12 cellular contexts compared by ENCODE assay signal in the genomic region with DNA sequence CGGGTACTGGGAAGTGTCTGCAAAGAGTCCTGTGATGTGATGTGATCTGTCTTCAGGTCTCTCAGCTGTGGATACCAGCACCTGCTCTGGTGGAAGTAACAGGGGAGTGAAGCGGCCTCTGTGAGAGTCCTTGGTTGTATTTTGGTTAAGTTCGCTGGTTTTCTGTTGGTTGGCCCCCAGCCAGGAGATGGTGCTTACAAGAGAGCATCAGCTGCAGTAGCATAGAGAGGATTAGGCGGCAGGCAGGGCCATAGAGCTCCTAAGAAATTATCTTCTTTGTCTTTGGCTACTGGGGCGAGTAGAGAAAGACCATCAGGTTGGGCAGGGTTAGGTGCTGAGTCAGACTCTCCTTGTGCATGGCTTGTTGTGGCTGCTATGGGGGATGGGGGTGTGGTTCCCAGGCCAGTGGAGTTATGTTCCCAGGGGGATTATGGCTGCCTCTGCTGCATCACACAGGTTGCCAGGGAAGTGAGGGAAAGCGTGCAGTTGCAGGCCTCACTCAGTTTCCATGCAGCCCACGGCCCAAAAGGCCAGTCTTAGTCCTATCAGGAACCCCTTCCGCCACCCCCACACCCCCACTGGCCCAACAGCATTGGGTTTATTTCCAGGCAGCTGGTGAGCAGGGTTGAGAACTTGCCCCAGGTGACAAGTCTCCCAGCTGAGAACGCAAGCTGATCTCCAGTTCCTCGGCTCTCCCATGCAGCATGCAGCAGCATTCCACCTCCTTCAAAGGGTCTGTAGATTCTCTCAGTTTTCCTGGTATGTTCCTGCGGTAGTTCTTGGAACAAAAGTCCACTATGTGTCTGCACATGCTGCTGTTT.
DNase-seq lines count a peak whose midpoint lies in the region; ATAC-seq lines count a peak whose summit lies in the region.
"Had no signal": no experiment of that assay in that cellular context is flagged by ENCODE, and none has a peak within 500 bp of the region (broad histone marks: within the 10 kb centered on the region; RNA-seq: fewer than 3 reads in every experiment).

No MANE protein-coding gene starts in this region.

- H3K36me3 ChIP-seq in effector memory CD4-positive, alpha-beta T cell (ENCODE audit: control insufficient read depth, insufficient read depth, low read length) = peaks cover 50% of the 10 kb centered on the region

- no peak overlapping the region for H3K4me3 ChIP-seq in effector memory CD4-positive, alpha-beta T cell (ENCODE audit: insufficient read depth, low read depth, low read length, poor library complexity, severe bottlenecking)
- H3K4me3 ChIP-seq: mucosa of descending colon had no signal

- H3K9me3 ChIP-seq in effector memory CD4-positive, alpha-beta T cell (ENCODE audit: control insufficient read depth, low read length) = no peaks in the 10 kb centered on the region
- H3K9me3 ChIP-seq: mucosa of descending colon had no signal

- ATAC-seq in HG03457 (IDR thresholded peaks at IDR 0.05; ENCODE audit: unreplicated experiment) (no peak), GM21447 (IDR thresholded peaks at IDR 0.05; ENCODE audit: unreplicated experiment) (no peak)
- ATAC-seq: mucosa of descending colon had no signal

- no peaks in the 10 kb centered on the region for H3K4me1 ChIP-seq in effector memory CD4-positive, alpha-beta T cell (ENCODE audit: control insufficient read depth, insufficient read depth, low read length, poor library complexity, severe bottlenecking)

- H3K27ac ChIP-seq in effector memory CD4-positive, alpha-beta T cell (ENCODE audit: insufficient read depth, low read length, poor library complexity, severe bottlenecking) = no peak overlapping the region
- H3K27ac ChIP-seq: RWPE1 had no signal

- in situ Hi-C loops in KBM-7 (cut with MboI; ENCODE audit: low pct_unique_long_range_greater_than_20kb, low sequenced_read_pairs) = no loop called here

- DNase-seq in EH (ENCODE audit: low read depth) (peak; percentile 41), KBM-7 (peak; percentile 14), astrocyte of the hippocampus (ENCODE audit: low read depth, low spot score) (peak; percentile 91), kidney glomerular epithelial cell (lab: John Stamatoyannopoulos, UW) (peak; percentile 81), NCI-H446 (lab: John Stamatoyannopoulos, UW) (no peak)
- no peak for DNase-seq in effector memory CD4-positive, alpha-beta T cell
- DNase-seq: activated CD4-positive, alpha-beta T cell treated with anti-CD3 and anti-CD28 coated beads for 4 hours; foreskin melanocyte; mucosa of descending colon had no signal

- no peaks in the 10 kb centered on the region for H3K27me3 ChIP-seq in effector memory CD4-positive, alpha-beta T cell (replicated peaks; ENCODE audit: control insufficient read depth, insufficient read depth, low read length, poor library complexity, severe bottlenecking)

Comparison
In these comparisons a context has a peak if more than half of its experiments do, and no peak if none do; other contexts are left out.
1. DNase-seq: peak in EH (single experiment), KBM-7 (single experiment), astrocyte of the hippocampus (single experiment) and kidney glomerular epithelial cell (single experiment); none in NCI-H446 (0 of 2) and effector memory CD4-positive, alpha-beta T cell (0 of 3).